Comparison of ENCODE assay signal across 8 cellular contexts in the genomic region with DNA sequence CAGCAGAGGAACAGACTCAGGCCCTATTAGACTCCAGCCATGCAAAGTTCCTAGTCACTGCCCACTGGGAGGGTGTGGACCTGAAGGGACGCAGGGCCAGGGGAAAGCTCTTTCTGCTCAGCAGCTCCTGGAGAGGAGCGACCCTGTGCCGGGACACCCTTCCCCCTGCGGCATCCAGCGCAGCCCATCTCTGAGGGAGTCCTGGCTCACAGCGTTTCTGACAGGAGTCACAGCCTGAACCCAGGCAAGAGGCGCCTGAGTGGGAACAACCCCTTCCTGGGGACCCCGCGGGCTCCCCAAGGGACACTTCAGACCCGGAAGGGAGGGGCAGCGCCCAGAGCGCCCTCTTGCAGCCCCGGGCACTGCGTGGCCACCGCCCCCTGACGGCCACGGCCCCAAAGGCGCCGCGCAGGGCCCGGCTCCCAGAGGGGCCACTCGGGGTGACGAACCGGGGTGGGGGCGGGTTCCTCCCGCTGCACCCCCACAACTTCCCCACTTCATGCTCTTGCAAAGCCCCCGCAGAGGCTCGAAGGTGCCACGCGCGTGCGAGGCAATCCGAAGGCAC. TPM values are rescaled to one million over a fixed set of nuclear protein-coding genes. Genes with fewer than 3 reads are reported as not detected.
DNase-seq lines count a peak whose midpoint lies in the region; ATAC-seq, FAIRE-seq and TF ChIP-seq lines count a peak whose summit lies in the region.

No MANE protein-coding gene starts in this region.

- in situ Hi-C loops in HepG2 (cut with HindIII; ENCODE audit: extremely low pct_ligation_motif_present, low pct_unique_long_range_greater_than_20kb), result no loop called here

- POLR2A ChIA-PET in AG04449 (lab: Yijun Ruan, JAX), result interaction anchor here (0.6 to 0.7 kb wide), 2 partner anchors 16 to 54 kb away, joined by 3 to 5 read pairs; no protein-coding TSS in a partner anchor
- POLR2A ChIA-PET in HepG2 (lab: Yijun Ruan, JAX), result interaction anchor here (1.0 to 4.0 kb wide), 13 partner anchors 12 to 313 kb away, joined by 3 to 75 read pairs (median 8); partner anchors contain the start of genes OPRL1, PRPF6, RGS19 and SAMD10

- H3K36me3 ChIP-seq in HepG2 (replicated peaks in 1 of 2; ENCODE audit: control insufficient read depth in 1 of 2, insufficient read depth in 2 of 2, low read length in 2 of 2) (peaks cover 16 to 21% of the 10 kb centered on the region in 2 experiments; a peak in 4 of 5 replicates), subcutaneous abdominal adipose tissue (ENCODE audit: control insufficient read depth in 5 of 5, insufficient read depth in 5 of 5, low read length in 5 of 5) (peaks cover 0 to 24% (median 13%) of the 10 kb centered on the region in 5 donors)

- H3K4me2 ChIP-seq in HepG2 (ENCODE audit: low read depth, low read length), result peak overlapping the region; percentile 97

- TF ChIP-seq EP300 in HepG2 (IDR thresholded peaks at IDR 0.05; ENCODE audit: low read depth in 2 of 2, low read length in 2 of 2) (no peak), HepG2 (CRISPR knock-in tag; IDR thresholded peaks at IDR 0.05; ENCODE audit: borderline replicate concordance) (no peak)

- WGBS in HepG2 (ENCODE audit: low lambda C conversion rate), result 12% methylated on average over 5 of the region's 33 CpGs

- CTCF ChIA-PET in AG04449 (lab: Yijun Ruan, JAX), result interaction anchor here (0.8 to 1.2 kb wide), 3 partner anchors 18 to 25 kb away, joined by 3 to 5 read pairs (median 4); no protein-coding TSS in a partner anchor
- CTCF ChIA-PET in HepG2 (lab: Yijun Ruan, JAX; ENCODE audit: low intra/inter-chr PET ratio, low total read pairs), result interaction anchor here (1.5 kb wide), 1 partner anchor 19 kb away, joined by 4 read pairs; no protein-coding TSS in a partner anchor

- H3K79me2 ChIP-seq in HepG2 (ENCODE audit: insufficient read depth, low read length), result peaks cover 51% of the 10 kb centered on the region

- peak overlapping the region; percentile 93 for H3K4me3 ChIP-seq in AG04449 (ENCODE audit: low read depth, low read length)
- peak overlapping the region; percentile 91 for H3K4me3 ChIP-seq in coronary artery
- H3K4me3 ChIP-seq in HepG2 (replicated peaks in 1 of 3; ENCODE audit: insufficient read depth in 1 of 3, low read depth in 2 of 3, low read length in 3 of 3), result peak overlapping the region; percentile 92 to 100 (median 99)
- H3K4me3 ChIP-seq in subcutaneous abdominal adipose tissue (ENCODE audit: low read depth in 1 of 5, low read length in 5 of 5), result peak overlapping the region; percentile 75 to 94 (median 86)

- no peak for FAIRE-seq in GM12892 (lab: Jason Lieb, UNC)
- no peak for FAIRE-seq in HepG2 (lab: Jason Lieb, UNC)

- H3K9me3 ChIP-seq in HepG2 (ENCODE audit: low read length), result no peaks in the 10 kb centered on the region
- H3K9me3 ChIP-seq in subcutaneous abdominal adipose tissue (ENCODE audit: control insufficient read depth in 5 of 5, low read length in 5 of 5), result no peaks in the 10 kb centered on the region

- H3K27me3 ChIP-seq in HepG2 (ENCODE audit: control insufficient read depth in 1 of 2, insufficient read depth in 2 of 2, low read length in 2 of 2) (no peaks in the 10 kb centered on the region), subcutaneous abdominal adipose tissue (ENCODE audit: control insufficient read depth in 5 of 5, insufficient read depth in 4 of 5, low read length in 5 of 5) (no peaks in the 10 kb centered on the region)

- no peak for DNase-seq in AG04449 (ENCODE audit: low read depth, low spot score)
- DNase-seq in GM12892 (ENCODE audit: insufficient read length), result peak; percentile 70
- peak in 3 of 5 experiments; percentile 17 to 54 (median 27) for DNase-seq in T-helper 2 cell
- DNase-seq in coronary artery (ENCODE audit: low spot score), result no peak
- peak; percentile 33 for DNase-seq in HepG2 (ENCODE audit: low spot score)

- H3K9ac ChIP-seq in HepG2 (ENCODE audit: insufficient read depth, low read depth, low read length) (peak overlapping the region; percentile 100), subcutaneous abdominal adipose tissue (ENCODE audit: low read length in 5 of 5) (peak overlapping the region; percentile 63 to 96 (median 90))

- H3K4me1 ChIP-seq in HepG2 (ENCODE audit: insufficient read depth, low read length) (peaks cover 73% of the 10 kb centered on the region), subcutaneous abdominal adipose tissue (ENCODE audit: control insufficient read depth in 5 of 5, insufficient read depth in 5 of 5, low read length in 5 of 5) (peaks cover 11 to 80% (median 72%) of the 10 kb centered on the region in 5 donors)

- peak; percentile 13 for ATAC-seq in HG03280 (IDR thresholded peaks at IDR 0.05; ENCODE audit: unreplicated experiment)
- ATAC-seq in HepG2, result peak; percentile 15
- no peak for ATAC-seq in GM21717 (IDR thresholded peaks at IDR 0.05; ENCODE audit: unreplicated experiment)

- peak; percentile 45 for TF ChIP-seq CTCF in AG04449 (IDR thresholded peaks at IDR 0.05; ENCODE audit: insufficient read depth, low read length, missing control alignments)
- TF ChIP-seq CTCF in coronary artery (IDR thresholded peaks at IDR 0.05), result no peak
- TF ChIP-seq CTCF in HepG2 (CRISPR knock-in tag; IDR thresholded peaks at IDR 0.05), result peak; percentile 69

- no TSS peak for BruUV-seq in HepG2 (replicated peaks; lab: Mats Ljungman, UMichigan)

- TF ChIP-seq POLR2A in GM12892 (IDR thresholded peaks at IDR 0.05; ENCODE audit: low read depth, low read length), result no peak
- no peak for TF ChIP-seq POLR2A in HepG2 (IDR thresholded peaks at IDR 0.05; ENCODE audit: insufficient read depth in 1 of 2, low read depth in 2 of 2, low read length in 2 of 2)

- H4K20me1 ChIP-seq in HepG2 (ENCODE audit: insufficient read depth, low read length), result peaks cover 44% of the 10 kb centered on the region

- TF ChIP-seq RAD21 in HepG2 (CRISPR knock-in tag; IDR thresholded peaks at IDR 0.05), result no peak

- no peak overlapping the region for H2AFZ ChIP-seq in HepG2 (ENCODE audit: low read length)

- intact Hi-C loops in HepG2 (cut with micrococcal nuclease; ENCODE audit: unreplicated experiment), result no loop called here

- H3K27ac ChIP-seq in coronary artery (peak overlapping the region; percentile 90 to 95), HepG2 (ENCODE audit: extremely low read length, insufficient read depth, low read length) (peak overlapping the region; percentile 99), subcutaneous abdominal adipose tissue (ENCODE audit: low read depth, low read length) (peak overlapping the region; percentile 87)

RNA-seq across cellular contexts. Expression of gene UCKL1, which starts 0.9 kb away (rescaled TPM):
- polyA plus RNA-seq in GM12892 (2012; ENCODE audit: missing spikeins), result 13.8 TPM
- 48.0 and 50.2 TPM in 2 replicates for total RNA-seq in HepG2 (2016; rRNA removed; fragmentation: Illumina TruSeq; extraction: Trizol)
- 15.0 and 16.7 TPM in 2 replicates for total RNA-seq in HepG2 (2016; cell fraction: cytosol; rRNA removed; fragmentation: Illumina TruSeq; extraction: Trizol; ENCODE audit: low read depth)
- 43.5 and 50.1 TPM in 2 replicates for total RNA-seq in HepG2 (2016; cell fraction: insoluble cytoplasmic fraction; rRNA removed; fragmentation: Illumina TruSeq; extraction: Trizol)
- total RNA-seq in HepG2 (2016; cell fraction: membrane; rRNA removed; fragmentation: Illumina TruSeq; extraction: Trizol), result 24.1 and 25.5 TPM in 2 replicates
- 48.6 and 53.0 TPM in 2 replicates for total RNA-seq in HepG2 (2016; cell fraction: nucleus; rRNA removed; fragmentation: Illumina TruSeq; extraction: Trizol)
- polyA plus RNA-seq in HepG2 (2011; rRNA removed), result 126 and 168 TPM in 2 replicates
- 98.0 and 129 TPM in 2 replicates for polyA plus RNA-seq in HepG2 (2011; cell fraction: cytosol; rRNA removed)
- 680 and 852 TPM in 2 replicates for polyA plus RNA-seq in HepG2 (2011; cell fraction: nucleus; rRNA removed)
- polyA plus RNA-seq in HepG2 (2012), result 77.7 and 89.9 TPM in 2 replicates
- polyA plus RNA-seq in HepG2 (2016; cell fraction: cytosol; fragmentation: Illumina TruSeq; extraction: Trizol; ENCODE audit: low read depth), result 10.6 and 11.6 TPM in 2 replicates
- polyA plus RNA-seq in HepG2 (2016; cell fraction: insoluble cytoplasmic fraction; fragmentation: Illumina TruSeq; extraction: Trizol; ENCODE audit: low read depth), result 45.9 and 52.5 TPM in 2 replicates
- polyA plus RNA-seq in HepG2 (2016; cell fraction: membrane; fragmentation: Illumina TruSeq; extraction: Trizol; ENCODE audit: low read depth), result 15.4 and 15.7 TPM in 2 replicates
- 207 and 220 TPM in 2 replicates for polyA plus RNA-seq in HepG2 (2016; cell fraction: nucleus; fragmentation: Illumina TruSeq; extraction: Trizol; ENCODE audit: insufficient read depth, low read depth)
- polyA minus RNA-seq in HepG2 (2011; rRNA and poly(A)+ RNA removed; ENCODE audit: low replicate concordance), result 43.6 and 139 TPM in 2 replicates
- polyA minus RNA-seq in HepG2 (2011; cell fraction: cytosol; rRNA and poly(A)+ RNA removed), result 37.0 and 42.5 TPM in 2 replicates
- 80.1 and 85.5 TPM in 2 replicates for polyA minus RNA-seq in HepG2 (2011; cell fraction: nucleus; rRNA and poly(A)+ RNA removed)

RNA-seq across cellular contexts. Expression of gene ZNF512B, which starts 14.4 kb away (rescaled TPM):
- 6.9 TPM for polyA plus RNA-seq in GM12892 (2012; ENCODE audit: missing spikeins)
- 22.0 and 30.6 TPM in 2 replicates for total RNA-seq in HepG2 (2016; rRNA removed; fragmentation: Illumina TruSeq; extraction: Trizol)
- 2.9 and 3.3 TPM in 2 replicates for total RNA-seq in HepG2 (2016; cell fraction: cytosol; rRNA removed; fragmentation: Illumina TruSeq; extraction: Trizol; ENCODE audit: low read depth)
- total RNA-seq in HepG2 (2016; cell fraction: insoluble cytoplasmic fraction; rRNA removed; fragmentation: Illumina TruSeq; extraction: Trizol), result 19.4 and 31.9 TPM in 2 replicates
- total RNA-seq in HepG2 (2016; cell fraction: membrane; rRNA removed; fragmentation: Illumina TruSeq; extraction: Trizol), result 12.6 and 13.7 TPM in 2 replicates
- total RNA-seq in HepG2 (2016; cell fraction: nucleus; rRNA removed; fragmentation: Illumina TruSeq; extraction: Trizol), result 28.0 and 32.8 TPM in 2 replicates
- polyA plus RNA-seq in HepG2 (2011; rRNA removed), result 11.5 and 16.4 TPM in 2 replicates
- polyA plus RNA-seq in HepG2 (2011; cell fraction: cytosol; rRNA removed), result 9.0 and 12.7 TPM in 2 replicates
- 106 and 141 TPM in 2 replicates for polyA plus RNA-seq in HepG2 (2011; cell fraction: nucleus; rRNA removed)
- polyA plus RNA-seq in HepG2 (2012), result 23.5 and 23.8 TPM in 2 replicates
- polyA plus RNA-seq in HepG2 (2016; cell fraction: cytosol; fragmentation: Illumina TruSeq; extraction: Trizol; ENCODE audit: low read depth), result 2.1 and 2.2 TPM in 2 replicates
- polyA plus RNA-seq in HepG2 (2016; cell fraction: insoluble cytoplasmic fraction; fragmentation: Illumina TruSeq; extraction: Trizol; ENCODE audit: low read depth), result 23.5 and 28.8 TPM in 2 replicates
- 8.1 and 9.6 TPM in 2 replicates for polyA plus RNA-seq in HepG2 (2016; cell fraction: membrane; fragmentation: Illumina TruSeq; extraction: Trizol; ENCODE audit: low read depth)
- 109 and 115 TPM in 2 replicates for polyA plus RNA-seq in HepG2 (2016; cell fraction: nucleus; fragmentation: Illumina TruSeq; extraction: Trizol; ENCODE audit: insufficient read depth, low read depth)
- 5.2 and 21.4 TPM in 2 replicates for polyA minus RNA-seq in HepG2 (2011; rRNA and poly(A)+ RNA removed; ENCODE audit: low replicate concordance)
- polyA minus RNA-seq in HepG2 (2011; cell fraction: cytosol; rRNA and poly(A)+ RNA removed), result 14.0 and 14.8 TPM in 2 replicates
- polyA minus RNA-seq in HepG2 (2011; cell fraction: nucleus; rRNA and poly(A)+ RNA removed), result 13.6 and 13.9 TPM in 2 replicates

RNA-seq across cellular contexts. Expression of gene SAMD10, which starts 24.1 kb away (rescaled TPM):
- 22.0 TPM for polyA plus RNA-seq in GM12892 (2012; ENCODE audit: missing spikeins)
- 5.1 and 6.1 TPM in 2 replicates for total RNA-seq in HepG2 (2016; rRNA removed; fragmentation: Illumina TruSeq; extraction: Trizol)
- total RNA-seq in HepG2 (2016; cell fraction: cytosol; rRNA removed; fragmentation: Illumina TruSeq; extraction: Trizol; ENCODE audit: low read depth), result 3.8 and 3.9 TPM in 2 replicates
- total RNA-seq in HepG2 (2016; cell fraction: insoluble cytoplasmic fraction; rRNA removed; fragmentation: Illumina TruSeq; extraction: Trizol), result 4.7 and 6.8 TPM in 2 replicates
- total RNA-seq in HepG2 (2016; cell fraction: membrane; rRNA removed; fragmentation: Illumina TruSeq; extraction: Trizol), result 7.9 and 9.1 TPM in 2 replicates
- 5.9 and 6.0 TPM in 2 replicates for total RNA-seq in HepG2 (2016; cell fraction: nucleus; rRNA removed; fragmentation: Illumina TruSeq; extraction: Trizol)
- polyA plus RNA-seq in HepG2 (2011; rRNA removed), result 11.0 and 11.8 TPM in 2 replicates
- polyA plus RNA-seq in HepG2 (2011; cell fraction: cytosol; rRNA removed), result 5.2 and 8.8 TPM in 2 replicates
- polyA plus RNA-seq in HepG2 (2011; cell fraction: nucleus; rRNA removed), result 51.4 and 63.7 TPM in 2 replicates
- 6.2 and 8.9 TPM in 2 replicates for polyA plus RNA-seq in HepG2 (2012)
- 8.7 and 9.1 TPM in 2 replicates for polyA plus RNA-seq in HepG2 (2016; cell fraction: cytosol; fragmentation: Illumina TruSeq; extraction: Trizol; ENCODE audit: low read depth)
- 8.4 and 12.7 TPM in 2 replicates for polyA plus RNA-seq in HepG2 (2016; cell fraction: insoluble cytoplasmic fraction; fragmentation: Illumina TruSeq; extraction: Trizol; ENCODE audit: low read depth)
- polyA plus RNA-seq in HepG2 (2016; cell fraction: membrane; fragmentation: Illumina TruSeq; extraction: Trizol; ENCODE audit: low read depth), result 15.2 and 15.4 TPM in 2 replicates
- polyA plus RNA-seq in HepG2 (2016; cell fraction: nucleus; fragmentation: Illumina TruSeq; extraction: Trizol; ENCODE audit: insufficient read depth, low read depth), result 20.5 and 24.8 TPM in 2 replicates
- 3.7 and 5.9 TPM in 2 replicates for polyA minus RNA-seq in HepG2 (2011; rRNA and poly(A)+ RNA removed; ENCODE audit: low replicate concordance)
- 4.8 and 6.0 TPM in 2 replicates for polyA minus RNA-seq in HepG2 (2011; cell fraction: cytosol; rRNA and poly(A)+ RNA removed)
- 3.3 and 4.0 TPM in 2 replicates for polyA minus RNA-seq in HepG2 (2011; cell fraction: nucleus; rRNA and poly(A)+ RNA removed)

RNA-seq across cellular contexts. Expression of gene PRPF6, which starts 25.6 kb away (rescaled TPM):
- polyA plus RNA-seq in GM12892 (2012; ENCODE audit: missing spikeins), result 45.8 TPM
- total RNA-seq in HepG2 (2016; rRNA removed; fragmentation: Illumina TruSeq; extraction: Trizol), result 101 and 127 TPM in 2 replicates
- total RNA-seq in HepG2 (2016; cell fraction: cytosol; rRNA removed; fragmentation: Illumina TruSeq; extraction: Trizol; ENCODE audit: low read depth), result 28.1 and 30.5 TPM in 2 replicates
- 101 and 116 TPM in 2 replicates for total RNA-seq in HepG2 (2016; cell fraction: insoluble cytoplasmic fraction; rRNA removed; fragmentation: Illumina TruSeq; extraction: Trizol)
- total RNA-seq in HepG2 (2016; cell fraction: membrane; rRNA removed; fragmentation: Illumina TruSeq; extraction: Trizol), result 51.1 and 54.9 TPM in 2 replicates
- total RNA-seq in HepG2 (2016; cell fraction: nucleus; rRNA removed; fragmentation: Illumina TruSeq; extraction: Trizol), result 68.1 and 77.4 TPM in 2 replicates
- 63.7 and 65.3 TPM in 2 replicates for polyA plus RNA-seq in HepG2 (2011; rRNA removed)
- polyA plus RNA-seq in HepG2 (2011; cell fraction: cytosol; rRNA removed), result 58.9 and 67.6 TPM in 2 replicates
- polyA plus RNA-seq in HepG2 (2011; cell fraction: nucleus; rRNA removed), result 82.2 and 84.5 TPM in 2 replicates
- polyA plus RNA-seq in HepG2 (2012), result 79.5 and 80.7 TPM in 2 replicates
- 41.2 and 42.1 TPM in 2 replicates for polyA plus RNA-seq in HepG2 (2016; cell fraction: cytosol; fragmentation: Illumina TruSeq; extraction: Trizol; ENCODE audit: low read depth)
- polyA plus RNA-seq in HepG2 (2016; cell fraction: insoluble cytoplasmic fraction; fragmentation: Illumina TruSeq; extraction: Trizol; ENCODE audit: low read depth), result 130 and 149 TPM in 2 replicates
- 56.1 and 60.4 TPM in 2 replicates for polyA plus RNA-seq in HepG2 (2016; cell fraction: membrane; fragmentation: Illumina TruSeq; extraction: Trizol; ENCODE audit: low read depth)
- 122 TPM in 2 replicates for polyA plus RNA-seq in HepG2 (2016; cell fraction: nucleus; fragmentation: Illumina TruSeq; extraction: Trizol; ENCODE audit: insufficient read depth, low read depth)
- 50.1 and 75.7 TPM in 2 replicates for polyA minus RNA-seq in HepG2 (2011; rRNA and poly(A)+ RNA removed; ENCODE audit: low replicate concordance)
- 46.1 and 51.9 TPM in 2 replicates for polyA minus RNA-seq in HepG2 (2011; cell fraction: cytosol; rRNA and poly(A)+ RNA removed)
- polyA minus RNA-seq in HepG2 (2011; cell fraction: nucleus; rRNA and poly(A)+ RNA removed), result 44.4 and 50.5 TPM in 2 replicates

Comparison
In these comparisons a context has a peak if more than half of its experiments do, and no peak if none do; other contexts are left out.
1. DNase-seq: peak in GM12892 (single experiment), T-helper 2 cell (3 of 5) and HepG2 (single experiment); none in AG04449 (single experiment) and coronary artery (single experiment).
2. Peak in every context shown above with its lines, with median percentiles within 50 percentile points of each other: H3K4me3 ChIP-seq and H3K27ac ChIP-seq.